Comparison of ENCODE assay signal across 8 cellular contexts in the genomic region with DNA sequence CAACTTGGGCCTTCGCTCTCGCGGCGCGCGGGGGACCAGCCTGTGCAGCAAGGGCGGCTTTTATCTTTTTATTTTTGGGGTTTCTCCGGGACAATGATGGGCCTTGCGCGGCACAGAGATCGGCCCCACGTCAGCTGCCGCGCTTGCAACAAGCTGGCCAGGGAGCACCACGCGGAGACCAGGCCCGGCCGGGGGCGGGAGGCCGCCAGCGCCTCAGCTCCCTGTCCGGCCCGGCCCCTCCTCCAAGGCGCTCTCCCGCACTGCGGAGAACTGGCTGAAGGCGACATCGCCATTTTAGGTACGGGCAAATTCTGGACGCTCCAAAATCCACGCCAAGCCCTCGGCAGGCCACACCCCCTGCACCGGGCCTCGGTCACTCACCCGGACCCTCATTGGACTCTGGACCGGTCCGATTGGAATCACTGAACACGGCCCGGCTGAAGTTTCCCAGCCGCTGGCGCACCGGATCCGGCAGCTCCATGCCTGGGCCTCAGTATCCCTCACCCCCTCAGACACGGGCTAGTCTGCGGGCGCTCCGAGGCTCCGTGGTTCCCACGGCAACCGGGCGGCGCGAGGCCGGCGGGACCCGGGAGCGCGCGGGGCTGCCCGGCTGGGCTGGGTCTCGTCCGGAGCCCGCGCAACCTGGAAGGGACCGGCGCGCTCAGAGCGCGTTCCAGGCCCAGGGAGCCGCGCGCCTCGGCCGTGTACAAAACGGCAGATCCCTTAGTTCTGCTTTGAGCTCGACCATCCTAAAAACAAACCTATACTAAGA. TPM values are rescaled to one million over a fixed set of nuclear protein-coding genes. Genes with fewer than 3 reads are reported as not detected.
DNase-seq lines count a peak whose midpoint lies in the region; ATAC-seq, FAIRE-seq and TF ChIP-seq lines count a peak whose summit lies in the region.

A gene with protein sequence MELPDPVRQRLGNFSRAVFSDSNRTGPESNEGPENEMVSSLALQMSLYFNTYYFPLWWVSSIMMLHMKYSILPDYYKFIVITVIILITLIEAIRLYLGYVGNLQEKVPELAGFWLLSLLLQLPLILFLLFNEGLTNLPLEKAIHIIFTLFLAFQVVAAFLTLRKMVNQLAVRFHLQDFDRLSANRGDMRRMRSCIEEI (minus strand): TSS at position 547 of the 772 bp plus-strand sequence. CDS start 66 bp downstream, at position 481.

- peak within 1 kb of the TSS; percentile 72 for H3K4me3 ChIP-seq in AG04449 (ENCODE audit: low read depth, low read length)
- H3K4me3 ChIP-seq in kidney (ENCODE audit: low read length in 2 of 2) = peak within 1 kb of the TSS; percentile 84 to 90

- intact Hi-C loops in kidney (cut with DNase I) = no loop called here

- no peaks in the 10 kb centered on the region for H3K36me3 ChIP-seq in kidney (ENCODE audit: control insufficient read depth in 1 of 2, insufficient read depth in 2 of 2, low read length in 2 of 2)

- POLR2A ChIA-PET in AG04449 (lab: Yijun Ruan, JAX) = interaction anchor here (1.1 to 1.6 kb wide), 4 partner anchors 45 to 167 kb away, joined by 4 to 7 read pairs (median 4); no protein-coding TSS in a partner anchor

- DNase-seq in AG04449 (ENCODE audit: low read depth, low spot score) (peak; percentile 23), NCI-H1436 treated with DMSO at 0.1 percent for 48 hours (lab: John Stamatoyannopoulos, UW) (peak; percentile 15), SW480 (ENCODE audit: low spot score) (peak; percentile 90), kidney (peak; percentile 96), smooth muscle cell of the brain vasculature (ENCODE audit: low read depth, low spot score) (peak; percentile 74)

- CTCF ChIA-PET in AG04449 (lab: Yijun Ruan, JAX) = interaction anchor here (0.9 to 1.2 kb wide), 4 partner anchors 8 to 269 kb away, joined by 3 to 6 read pairs (median 4); no protein-coding TSS in a partner anchor

- ATAC-seq in GM18502 (IDR thresholded peaks at IDR 0.05; ENCODE audit: poor library complexity, unreplicated experiment) (peak; percentile 91), HG02870 (IDR thresholded peaks at IDR 0.05; ENCODE audit: unreplicated experiment) (peak; percentile 84)

- peak within 1 kb of the TSS; percentile 94 to 97 for H3K9ac ChIP-seq in kidney (ENCODE audit: low read length in 2 of 2)

- H3K4me1 ChIP-seq in kidney (ENCODE audit: control insufficient read depth in 1 of 2, insufficient read depth in 1 of 2, low read depth in 1 of 2, low read length in 2 of 2) = peaks cover 0 to 6% of the 10 kb centered on the region in 2 donors

- TF ChIP-seq CTCF in AG04449 (IDR thresholded peaks at IDR 0.05; ENCODE audit: insufficient read depth, low read length, missing control alignments) (no peak), kidney (IDR thresholded peaks at IDR 0.05; ENCODE audit: borderline replicate concordance, extremely low read depth, insufficient read depth) (no peak)

- H3K27ac ChIP-seq in cingulate gyrus (ENCODE audit: low read depth, low read length) (peak within 1 kb of the TSS; percentile 93), kidney (ENCODE audit: low read depth in 2 of 2, low read length in 2 of 2) (peak within 1 kb of the TSS; percentile 89 to 95)

- no peak for FAIRE-seq in kidney (lab: Jason Lieb, UNC)

- no peaks in the 10 kb centered on the region for H3K9me3 ChIP-seq in kidney (ENCODE audit: control insufficient read depth in 1 of 2, low read length in 2 of 2)

RNA-seq across cellular contexts. Expression of the gene that starts here (rescaled TPM):
- total RNA-seq in kidney = 3.2 TPM
- polyA plus RNA-seq in kidney (ENCODE audit: insufficient read depth, low read depth, low replicate concordance) = 4.2 TPM

Comparison
In these comparisons a context has a peak if more than half of its experiments do, and no peak if none do; other contexts are left out.
1. Peak in every context shown above with its lines: DNase-seq, ATAC-seq, H3K4me3 ChIP-seq and H3K27ac ChIP-seq.
2. DNase-seq: peak in every context shown above with its lines; median percentile 96 in kidney; 90 in SW480; 74 in smooth muscle cell of the brain vasculature; 23 in AG04449; 15 in NCI-H1436 treated with DMSO at 0.1 percent for 48 hours.